8 cellular contexts compared by ENCODE assay signal in genomic region chr1:220689696-220690095, GRCh38. TPM values are rescaled to one million over a fixed set of nuclear protein-coding genes. Genes with fewer than 3 reads are reported as not detected.
A peak's percentile ranks its signal among the peaks of the same experiment; 100 is the strongest.
DNase-seq lines count a peak whose midpoint lies in the region; ATAC-seq and TF ChIP-seq lines count a peak whose summit lies in the region.

No MANE protein-coding gene starts in this region.

- TF ChIP-seq CTCF in PC-9 (conservative IDR thresholded peaks at IDR 0.05) (no peak), epithelial cell of esophagus (IDR thresholded peaks at IDR 0.05; ENCODE audit: insufficient read depth, low read depth, low read length, missing control alignments) (no peak), neutrophil (IDR thresholded peaks at IDR 0.05) (no peak)

- H3K4me3 ChIP-seq in BLaER1 treated with 17β-estradiol and CSF1 and Interleukin-3, amounts not matched to agents 10 nM and 100 nM: peak overlapping the region; percentile 52 to 71 (median 60); a peak in 15 of 20 replicates
- H3K4me3 ChIP-seq in PC-9: peak overlapping the region; percentile 77
- H3K4me3 ChIP-seq in epithelial cell of esophagus (ENCODE audit: low read length): peak overlapping the region; percentile 55
- H3K4me3 ChIP-seq in neutrophil (ENCODE audit: low read depth in 1 of 2, low read length in 1 of 2): peak overlapping the region; percentile 59 to 68

- CTCF ChIA-PET in PC-9 (lab: Charles Lee): interaction anchor here (0.5 to 0.7 kb wide), 3 partner anchors 43 to 738 kb away, joined by 3 to 6 read pairs (median 5); no protein-coding TSS in a partner anchor

- no peaks in the 10 kb centered on the region for H3K9me2 ChIP-seq in PC-9 (ENCODE audit: insufficient read depth)

- DNase-seq in PC-9 (no peak), epithelial cell of esophagus (ENCODE audit: low read depth) (no peak), hippocampal formation (lab: John Stamatoyannopoulos, UW) (no peak), amygdala (lab: John Stamatoyannopoulos, UW) (no peak)
- DNase-seq in stimulated activated CD4-positive, alpha-beta T cell treated with anti-CD3 and anti-CD28 coated beads, Interleukin-4, amount 100 ng/mL, for 24 hours: no peak

- ATAC-seq in HG02938 (IDR thresholded peaks at IDR 0.05; ENCODE audit: unreplicated experiment): no peak

- peak overlapping the region; percentile 57 to 78 (median 70); a peak in 21 of 22 replicates for H3K4me2 ChIP-seq in BLaER1 treated with 17β-estradiol and CSF1 and Interleukin-3, amounts not matched to agents 10 nM and 100 nM
- peak overlapping the region; percentile 79 for H3K4me2 ChIP-seq in PC-9

- no peaks in the 10 kb centered on the region for H3K79me2 ChIP-seq in PC-9 (ENCODE audit: low read depth)

- peaks cover 18 to 26% (median 22%) of the 10 kb centered on the region in 11 experiments for H3K27me3 ChIP-seq in BLaER1 treated with 17β-estradiol and CSF1 and Interleukin-3, amounts not matched to agents 10 nM and 100 nM
- no peaks in the 10 kb centered on the region for H3K27me3 ChIP-seq in PC-9 (ENCODE audit: insufficient read depth, low read depth)
- peaks cover 61% of the 10 kb centered on the region for H3K27me3 ChIP-seq in neutrophil

- no TSS peak for BruUV-seq in PC-9 (replicated peaks; lab: Mats Ljungman, UMichigan)

- H3K36me3 ChIP-seq in BLaER1 treated with 17β-estradiol and CSF1 and Interleukin-3, amounts not matched to agents 10 nM and 100 nM: no peaks in the 10 kb centered on the region
- no peaks in the 10 kb centered on the region for H3K36me3 ChIP-seq in PC-9 (ENCODE audit: low read depth)
- no peaks in the 10 kb centered on the region for H3K36me3 ChIP-seq in neutrophil

- no peaks in the 10 kb centered on the region for H4K20me1 ChIP-seq in BLaER1 treated with 17β-estradiol and CSF1 and Interleukin-3, amounts not matched to agents 10 nM and 100 nM
- H4K20me1 ChIP-seq in PC-9 (ENCODE audit: insufficient read depth): no peaks in the 10 kb centered on the region

- no peak overlapping the region for H3K27ac ChIP-seq in BLaER1 treated with 17β-estradiol and CSF1 and Interleukin-3, amounts not matched to agents 10 nM and 100 nM
- H3K27ac ChIP-seq in PC-9 (no peak overlapping the region), neutrophil (no peak overlapping the region)

- POLR2A ChIA-PET in PC-9 (lab: Charles Lee; ENCODE audit: unreplicated experiment): interaction anchor here (0.7 kb wide), 1 partner anchor 59 kb away, joined by 4 read pairs; the partner anchor contains the start of gene MTARC2

- H2AFZ ChIP-seq in PC-9: peak overlapping the region; percentile 86

- H3K9me3 ChIP-seq in BLaER1 treated with 17β-estradiol and CSF1 and Interleukin-3, amounts not matched to agents 10 nM and 100 nM (replicated peaks in 1 of 11): peaks cover 9 to 17% (median 13%) of the 10 kb centered on the region in 11 experiments; a peak in 21 of 22 replicates
- H3K9me3 ChIP-seq in PC-9 (ENCODE audit: insufficient read depth, low read depth) (no peaks in the 10 kb centered on the region), neutrophil (no peaks in the 10 kb centered on the region)

- peaks cover 0 to 14% (median 12%) of the 10 kb centered on the region in 10 experiments; a peak in 17 of 20 replicates for H3K4me1 ChIP-seq in BLaER1 treated with 17β-estradiol and CSF1 and Interleukin-3, amounts not matched to agents 10 nM and 100 nM
- H3K4me1 ChIP-seq in PC-9 (replicated peaks; ENCODE audit: insufficient read depth) (no peaks in the 10 kb centered on the region), neutrophil (ENCODE audit: control insufficient read depth in 1 of 2, insufficient read depth in 1 of 2, low read depth in 1 of 2, low read length in 1 of 2) (peaks cover 10 to 12% of the 10 kb centered on the region in 2 experiments)

- H3K9ac ChIP-seq in BLaER1 treated with 17β-estradiol and CSF1 and Interleukin-3, amounts not matched to agents 10 nM and 100 nM: no peak overlapping the region

- no peaks in the 10 kb centered on the region for H3F3A ChIP-seq in PC-9 (ENCODE audit: insufficient read depth, low read depth)

- intact Hi-C loops in PC-9 (cut with micrococcal nuclease; ENCODE audit: unreplicated experiment): loop anchor here (1.0 to 2.0 kb wide), 2 partner anchors 43 to 87 kb away; no protein-coding TSS in a partner anchor

RNA-seq across cellular contexts. Expression of gene C1orf115, which starts 0.5 kb away (rescaled TPM):
- total RNA-seq in PC-9 (2021): 5.6 and 6.5 TPM in 2 replicates

RNA-seq across cellular contexts. Expression of gene MTARC2, which starts 58.4 kb away (rescaled TPM):
- total RNA-seq in PC-9 (2021): 23.1 and 32.2 TPM in 2 replicates
